9 cellular contexts compared by ENCODE assay signal in genomic region chr14:64478634-64479250, GRCh38. TPM values are rescaled to one million over a fixed set of nuclear protein-coding genes. Genes with fewer than 3 reads are reported as not detected.
DNase-seq lines count a peak whose midpoint lies in the region; ATAC-seq, FAIRE-seq and TF ChIP-seq lines count a peak whose summit lies in the region.
"Had no signal": no experiment of that assay in that cellular context is flagged by ENCODE, and none has a peak within 500 bp of the region (broad histone marks: within the 10 kb centered on the region; RNA-seq: fewer than 3 reads in every experiment).

No MANE protein-coding gene starts in this region.

- TF ChIP-seq RAD21 in SK-N-SH (IDR thresholded peaks at IDR 0.05; ENCODE audit: low read length): peak; percentile 73

- no peak for ATAC-seq in HG02571 (IDR thresholded peaks at IDR 0.05; ENCODE audit: unreplicated experiment)
- ATAC-seq in GM21717 (IDR thresholded peaks at IDR 0.05; ENCODE audit: unreplicated experiment): no peak
- no peak for ATAC-seq in GM21526 (IDR thresholded peaks at IDR 0.05; ENCODE audit: low FRiP score, unreplicated experiment)

- no peaks in the 10 kb centered on the region for H3K36me3 Mint-ChIP-seq in glutamatergic neuron (ENCODE audit: unreplicated experiment)

- H3K9me3 Mint-ChIP-seq in glutamatergic neuron (ENCODE audit: unreplicated experiment): no peaks in the 10 kb centered on the region

- H3K4me2 ChIP-seq in SK-N-SH: no peak overlapping the region

- no peaks in the 10 kb centered on the region for H3K9me2 ChIP-seq in SK-N-SH

- no peaks in the 10 kb centered on the region for H3K27me3 ChIP-seq in SK-N-SH (ENCODE audit: insufficient read depth)

- DNase-seq in SK-N-SH (peak; percentile 39), glutamatergic neuron (no peak), HK-2 (ENCODE audit: unreplicated experiment) (no peak)
- DNase-seq: cortex of kidney had no signal

- TF ChIP-seq CTCF in 22Rv1 (IDR thresholded peaks at IDR 0.05): peak; percentile 70
- peak; percentile 73 for TF ChIP-seq CTCF in SK-N-SH (IDR thresholded peaks at IDR 0.05)
- peak; percentile 58 for TF ChIP-seq CTCF in glutamatergic neuron (IDR thresholded peaks at IDR 0.05; ENCODE audit: partially characterized antibody, unreplicated experiment)

- peaks cover 0 to 2% of the 10 kb centered on the region in 2 experiments; a peak in 1 of 4 replicates for H3K4me1 ChIP-seq in SK-N-SH (ENCODE audit: control insufficient read depth in 1 of 2, insufficient read depth in 2 of 2, low read depth in 1 of 2, low read length in 1 of 2)

- H3K9me3 ChIP-seq in SK-N-SH: no peaks in the 10 kb centered on the region

- H3K27ac Mint-ChIP-seq in glutamatergic neuron (ENCODE audit: unreplicated experiment): no peak overlapping the region

- H4K20me1 ChIP-seq in SK-N-SH (ENCODE audit: insufficient read depth): no peaks in the 10 kb centered on the region

- POLR2A ChIA-PET in SK-N-SH (lab: Yijun Ruan, JAX): no interaction called here

- H3F3A ChIP-seq in SK-N-SH (replicated peaks; ENCODE audit: insufficient read depth): no peaks in the 10 kb centered on the region

- H3K27me3 Mint-ChIP-seq in glutamatergic neuron (ENCODE audit: unreplicated experiment): no peaks in the 10 kb centered on the region

- CTCF ChIA-PET in SK-N-SH (lab: Yijun Ruan, JAX): interaction anchor here (0.5 to 7.3 kb wide), 42 partner anchors 9 to 923 kb away, joined by 3 to 74 read pairs (median 5); partner anchors contain the start of genes AKAP5, ZBTB1 and ZBTB25

- no peaks in the 10 kb centered on the region for H3K79me2 ChIP-seq in SK-N-SH (ENCODE audit: insufficient read depth)

- no peak overlapping the region for H3K4me3 Mint-ChIP-seq in glutamatergic neuron (ENCODE audit: unreplicated experiment)

- H3K4me3 ChIP-seq in SK-N-SH (ENCODE audit: low read depth in 2 of 2, low read length in 1 of 2): no peak overlapping the region

- H3K36me3 ChIP-seq in SK-N-SH (replicated peaks in 1 of 2; ENCODE audit: control insufficient read depth in 1 of 2, insufficient read depth in 2 of 2, low read length in 1 of 2): no peaks in the 10 kb centered on the region

- no peak for TF ChIP-seq EP300 in SK-N-SH (IDR thresholded peaks at IDR 0.05; ENCODE audit: borderline replicate concordance in 1 of 2, low read depth in 1 of 2, low read length in 1 of 2)

- FAIRE-seq in G401.6 (lab: Jason Lieb, UNC): peak; percentile 97

- H3K9ac ChIP-seq in SK-N-SH: no peak overlapping the region

- H3K27ac ChIP-seq in 22Rv1: no peak overlapping the region
- H3K27ac ChIP-seq in SK-N-SH (ENCODE audit: low read depth in 2 of 2, low read length in 1 of 2): no peak overlapping the region

- no peaks in the 10 kb centered on the region for H3K4me1 Mint-ChIP-seq in glutamatergic neuron (ENCODE audit: low read depth, unreplicated experiment)

- no peak overlapping the region for H2AFZ ChIP-seq in SK-N-SH (ENCODE audit: low read depth)

TF ChIP-seq in SK-N-SH, 30 proteins besides CTCF, POLR2A, EP300 and RAD21:
- no peak for TF ChIP-seq TAF1 (IDR thresholded peaks at IDR 0.05; ENCODE audit: borderline replicate concordance, low read depth, low read length)
- TF ChIP-seq, protein P1, sequence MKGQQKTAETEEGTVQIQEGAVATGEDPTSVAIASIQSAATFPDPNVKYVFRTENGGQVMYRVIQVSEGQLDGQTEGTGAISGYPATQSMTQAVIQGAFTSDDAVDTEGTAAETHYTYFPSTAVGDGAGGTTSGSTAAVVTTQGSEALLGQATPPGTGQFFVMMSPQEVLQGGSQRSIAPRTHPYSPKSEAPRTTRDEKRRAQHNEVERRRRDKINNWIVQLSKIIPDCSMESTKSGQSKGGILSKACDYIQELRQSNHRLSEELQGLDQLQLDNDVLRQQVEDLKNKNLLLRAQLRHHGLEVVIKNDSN (IDR thresholded peaks at IDR 0.05; ENCODE audit: borderline replicate concordance, low read depth): no peak
- TF ChIP-seq ELF1 (IDR thresholded peaks at IDR 0.05): no peak
- no peak for TF ChIP-seq RFX5 (IDR thresholded peaks at IDR 0.05; ENCODE audit: low read length)
- peak; percentile 22; the same call in 1 of the 2 replicates for TF ChIP-seq SMC3 (IDR thresholded peaks at IDR 0.05; ENCODE audit: low read depth, low read length)
- TF ChIP-seq, protein P2, sequence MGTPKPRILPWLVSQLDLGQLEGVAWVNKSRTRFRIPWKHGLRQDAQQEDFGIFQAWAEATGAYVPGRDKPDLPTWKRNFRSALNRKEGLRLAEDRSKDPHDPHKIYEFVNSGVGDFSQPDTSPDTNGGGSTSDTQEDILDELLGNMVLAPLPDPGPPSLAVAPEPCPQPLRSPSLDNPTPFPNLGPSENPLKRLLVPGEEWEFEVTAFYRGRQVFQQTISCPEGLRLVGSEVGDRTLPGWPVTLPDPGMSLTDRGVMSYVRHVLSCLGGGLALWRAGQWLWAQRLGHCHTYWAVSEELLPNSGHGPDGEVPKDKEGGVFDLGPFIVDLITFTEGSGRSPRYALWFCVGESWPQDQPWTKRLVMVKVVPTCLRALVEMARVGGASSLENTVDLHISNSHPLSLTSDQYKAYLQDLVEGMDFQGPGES (IDR thresholded peaks at IDR 0.05; ENCODE audit: low read depth, low read length): no peak

RNA-seq across cellular contexts. Expression of gene AKAP5, which starts 13.4 kb away (rescaled TPM):
- polyA plus RNA-seq in SK-N-SH (2012; rRNA removed): 0.28 and 0.36 TPM in 2 replicates
- polyA plus RNA-seq in SK-N-SH (2012; cell fraction: cytosol; rRNA removed): 0.54 and 0.55 TPM in 2 replicates
- polyA plus RNA-seq in SK-N-SH (2012; cell fraction: nucleus; rRNA removed): 0.18 and 0.31 TPM in 2 replicates
- 0.15 TPM for total RNA-seq in glutamatergic neuron (ENCODE audit: unreplicated experiment)

RNA-seq across cellular contexts. Expression of gene ZBTB25, which starts 24.9 kb away (rescaled TPM):
- 4.5 and 5.7 TPM in 2 replicates for polyA plus RNA-seq in SK-N-SH (2012; rRNA removed)
- 3.3 and 3.4 TPM in 2 replicates for polyA plus RNA-seq in SK-N-SH (2012; cell fraction: cytosol; rRNA removed)
- 11.6 and 18.8 TPM in 2 replicates for polyA plus RNA-seq in SK-N-SH (2012; cell fraction: nucleus; rRNA removed)
- 9.4 TPM for total RNA-seq in glutamatergic neuron (ENCODE audit: unreplicated experiment)

RNA-seq across cellular contexts. Expression of gene ZBTB1, which starts 25.8 kb away (rescaled TPM):
- 12.7 and 16.4 TPM in 2 replicates for polyA plus RNA-seq in SK-N-SH (2012; rRNA removed)
- polyA plus RNA-seq in SK-N-SH (2012; cell fraction: cytosol; rRNA removed): 16.9 and 19.7 TPM in 2 replicates
- polyA plus RNA-seq in SK-N-SH (2012; cell fraction: nucleus; rRNA removed): 22.8 and 45.7 TPM in 2 replicates
- total RNA-seq in glutamatergic neuron (ENCODE audit: unreplicated experiment): 16.6 TPM
